Comparison of ENCODE assay signal across 9 cellular contexts in the genomic region with DNA sequence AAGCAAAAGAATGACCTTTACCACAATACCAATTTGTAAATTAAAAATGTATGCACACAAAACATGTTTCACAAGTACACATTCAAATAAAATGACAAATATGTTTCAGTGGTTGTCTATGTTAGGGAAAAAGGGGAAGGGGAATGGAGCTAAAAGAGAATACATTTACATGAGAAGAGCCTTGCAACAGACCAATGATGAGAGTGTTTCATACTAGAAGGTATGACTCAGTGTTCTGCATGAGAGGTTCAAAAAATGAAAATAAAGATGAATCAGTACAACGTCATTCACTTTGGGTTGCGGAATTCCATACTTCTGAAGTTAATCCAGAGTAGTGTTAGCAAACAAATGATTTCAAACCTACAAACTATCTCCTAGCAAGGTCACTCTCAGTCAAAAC. TPM values are rescaled to one million over a fixed set of nuclear protein-coding genes. Genes with fewer than 3 reads are reported as not detected.
DNase-seq lines count a peak whose midpoint lies in the region; ATAC-seq and TF ChIP-seq lines count a peak whose summit lies in the region.
"Had no signal": no experiment of that assay in that cellular context is flagged by ENCODE, and none has a peak within 500 bp of the region (broad histone marks: within the 10 kb centered on the region; RNA-seq: fewer than 3 reads in every experiment).

No MANE protein-coding gene starts in this region.

- POLR2A ChIA-PET in OCI-LY7 (lab: Charles Lee) = no interaction called here
- POLR2A ChIA-PET in activated CD4-positive, alpha-beta memory T cell treated with anti-CD3 and anti-CD28 coated beads for 36 hours (lab: Charles Lee) = no interaction called here

- no peak overlapping the region for H3K4me3 Mint-ChIP-seq in activated CD4-positive, alpha-beta memory T cell treated with anti-CD3 and anti-CD28 coated beads for 36 hours
- H3K4me3 Mint-ChIP-seq: brain had no signal

- intact Hi-C loops in OCI-LY7 (cut with micrococcal nuclease; ENCODE audit: unreplicated experiment) = no loop called here
- intact Hi-C loops in activated CD4-positive, alpha-beta memory T cell treated with anti-CD3 and anti-CD28 coated beads for 36 hours (cut with micrococcal nuclease) = no loop called here

- no peaks in the 10 kb centered on the region for H3K9me3 ChIP-seq in OCI-LY7 (ENCODE audit: low read length)

- H3K4me1 Mint-ChIP-seq in activated CD4-positive, alpha-beta memory T cell treated with anti-CD3 and anti-CD28 coated beads for 36 hours (ENCODE audit: low read depth) = no peaks in the 10 kb centered on the region
- H3K4me1 Mint-ChIP-seq: brain had no signal

- no peak overlapping the region for H3K27ac Mint-ChIP-seq in activated naive CD4-positive, alpha-beta T cell treated with anti-CD3 and anti-CD28 coated beads, Interleukin-2, amount 50 U/mL, for 72 hours
- no peak overlapping the region for H3K27ac Mint-ChIP-seq in activated CD4-positive, alpha-beta memory T cell treated with anti-CD3 and anti-CD28 coated beads for 36 hours
- H3K27ac Mint-ChIP-seq: brain had no signal

- H3K4me1 ChIP-seq in OCI-LY7 (ENCODE audit: insufficient read depth, low read length, poor library complexity, severe bottlenecking) = peaks cover 10% of the 10 kb centered on the region

- TF ChIP-seq CTCF in NB4 (IDR thresholded peaks at IDR 0.05; ENCODE audit: low read depth, low read length) (no peak), epithelial cell of esophagus (IDR thresholded peaks at IDR 0.05; ENCODE audit: insufficient read depth, low read depth, low read length, missing control alignments) (no peak), OCI-LY7 (conservative IDR thresholded peaks at IDR 0.05; ENCODE audit: low read length) (no peak)

- DNase-seq in NB4 (ENCODE audit: low read depth) (peak; percentile 28), epithelial cell of esophagus (ENCODE audit: low read depth) (peak; percentile 85), stromal cell of bone marrow (ENCODE audit: low read depth) (peak; percentile 73), OCI-LY7 (ENCODE audit: low spot score) (no peak)
- no peak for DNase-seq in activated naive CD4-positive, alpha-beta T cell treated with anti-CD3 and anti-CD28 coated beads, Interleukin-2, amount 50 U/mL, for 72 hours (ENCODE audit: low spot score in 2 of 2)
- DNase-seq in activated CD4-positive, alpha-beta memory T cell treated with anti-CD3 and anti-CD28 coated beads for 36 hours = no peak
- DNase-seq: left colon had no signal

- no peak overlapping the region for H3K4me2 ChIP-seq in OCI-LY7 (ENCODE audit: low read length)

- no peak overlapping the region for H3K27ac ChIP-seq in OCI-LY7 (ENCODE audit: low read depth, low read length, poor library complexity, severe bottlenecking)

- H3K79me2 ChIP-seq in OCI-LY7 (ENCODE audit: insufficient read depth, low read depth, low read length) = no peaks in the 10 kb centered on the region

- peak; percentile 47 for ATAC-seq in GM21390 (IDR thresholded peaks at IDR 0.05; ENCODE audit: unreplicated experiment)
- no peak for ATAC-seq in activated naive CD4-positive, alpha-beta T cell treated with anti-CD3 and anti-CD28 coated beads, Interleukin-2, amount 50 U/mL, for 72 hours

- H3K4me3 ChIP-seq in NB4 (ENCODE audit: low read depth, low read length) (no peak overlapping the region), epithelial cell of esophagus (ENCODE audit: low read length) (no peak overlapping the region), OCI-LY7 (ENCODE audit: low read depth, low read length, poor library complexity, severe bottlenecking) (no peak overlapping the region)

- TF ChIP-seq POLR2A in NB4 (IDR thresholded peaks at IDR 0.05; ENCODE audit: extremely low read depth, insufficient read length) = no peak

- no peaks in the 10 kb centered on the region for H3K36me3 Mint-ChIP-seq in activated naive CD4-positive, alpha-beta T cell treated with anti-CD3 and anti-CD28 coated beads, Interleukin-2, amount 50 U/mL, for 72 hours
- H3K36me3 Mint-ChIP-seq in activated CD4-positive, alpha-beta memory T cell treated with anti-CD3 and anti-CD28 coated beads for 36 hours = peaks cover 10% of the 10 kb centered on the region
- H3K36me3 Mint-ChIP-seq: brain had no signal

- no peaks in the 10 kb centered on the region for H3K9me2 ChIP-seq in OCI-LY7 (ENCODE audit: insufficient read depth, low read length)

- H2AFZ ChIP-seq in OCI-LY7 (ENCODE audit: low read length) = no peak overlapping the region

- no TSS peak for BruUV-seq in OCI-LY7 (replicated peaks; lab: Mats Ljungman, UMichigan)

- H4K20me1 ChIP-seq in OCI-LY7 (ENCODE audit: insufficient read depth, low read length) = no peaks in the 10 kb centered on the region

- no peaks in the 10 kb centered on the region for H3K27me3 Mint-ChIP-seq in activated CD4-positive, alpha-beta memory T cell treated with anti-CD3 and anti-CD28 coated beads for 36 hours
- H3K27me3 Mint-ChIP-seq: brain had no signal

- no peaks in the 10 kb centered on the region for H3K9me3 Mint-ChIP-seq in activated naive CD4-positive, alpha-beta T cell treated with anti-CD3 and anti-CD28 coated beads, Interleukin-2, amount 50 U/mL, for 72 hours
- no peaks in the 10 kb centered on the region for H3K9me3 Mint-ChIP-seq in activated CD4-positive, alpha-beta memory T cell treated with anti-CD3 and anti-CD28 coated beads for 36 hours
- H3K9me3 Mint-ChIP-seq: brain had no signal

- no peaks in the 10 kb centered on the region; the same call in 1 of the 2 replicates for H3K36me3 ChIP-seq in OCI-LY7 (ENCODE audit: insufficient read depth, low read length)

- CTCF ChIA-PET in OCI-LY7 (lab: Charles Lee; ENCODE audit: unreplicated experiment) = no interaction called here
- CTCF ChIA-PET in activated CD4-positive, alpha-beta memory T cell treated with anti-CD3 and anti-CD28 coated beads for 36 hours (lab: Charles Lee) = no interaction called here

RNA-seq across cellular contexts. Expression of a gene that starts 51.7 kb away (rescaled TPM):
- 11.6 and 18.2 TPM in 2 replicates for total RNA-seq in OCI-LY7 (2014; rRNA removed; shearing (Covaris generic))
- 12.4 and 21.6 TPM in 2 replicates for total RNA-seq in OCI-LY7 (2022)
- 1 to 10 TPM; 6.3 to 8.0 TPM for total RNA-seq in activated naive CD4-positive, alpha-beta T cell treated with anti-CD3 and anti-CD28 coated beads, Interleukin-2, amount 50 U/mL, for 72 hours
- 1 to 10 TPM; 5.7 to 8.3 TPM for total RNA-seq in activated CD4-positive, alpha-beta memory T cell treated with anti-CD3 and anti-CD28 coated beads for 36 hours

RNA-seq across cellular contexts. Expression of a gene that starts 54.9 kb away (rescaled TPM):
- total RNA-seq in OCI-LY7 (2014; rRNA removed; shearing (Covaris generic)) = not detected in 2 replicates
- not detected in 2 replicates for total RNA-seq in OCI-LY7 (2022)
- total RNA-seq in activated naive CD4-positive, alpha-beta T cell treated with anti-CD3 and anti-CD28 coated beads, Interleukin-2, amount 50 U/mL, for 72 hours = not detected
- total RNA-seq in activated CD4-positive, alpha-beta memory T cell treated with anti-CD3 and anti-CD28 coated beads for 36 hours = under 1 TPM; 0.24 TPM

Comparison
In these comparisons a context has a peak if more than half of its experiments do, and no peak if none do; other contexts are left out.
1. DNase-seq: peak in NB4 (single experiment), epithelial cell of esophagus (single experiment) and stromal cell of bone marrow (single experiment); none in OCI-LY7 (single experiment), activated naive CD4-positive, alpha-beta T cell treated with anti-CD3 and anti-CD28 coated beads, Interleukin-2, amount 50 U/mL, for 72 hours (0 of 2) and activated CD4-positive, alpha-beta memory T cell treated with anti-CD3 and anti-CD28 coated beads for 36 hours (single experiment).